In the genomic region with DNA sequence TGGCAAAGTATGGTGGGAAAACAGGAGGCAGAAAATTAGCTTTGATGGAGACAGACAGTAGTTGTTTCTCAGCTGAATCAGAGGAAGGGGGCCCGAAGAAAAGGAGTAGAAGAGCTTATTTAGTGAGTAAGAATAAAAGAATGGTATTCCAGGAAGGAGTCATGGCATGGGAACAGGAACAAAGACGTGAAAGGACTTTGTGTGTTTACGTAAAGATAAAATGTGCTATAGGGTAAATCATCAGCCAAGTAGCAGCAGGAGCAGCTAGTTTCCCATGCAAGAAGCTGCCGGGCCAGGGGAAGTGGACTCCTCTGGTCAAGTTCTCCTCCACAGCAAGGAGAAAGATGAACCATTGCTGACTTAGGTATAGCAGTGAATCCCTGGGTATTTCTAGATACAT, we compare ENCODE assay signal across 17 cellular contexts.
A peak's percentile ranks its signal among the peaks of the same experiment; 100 is the strongest.
DNase-seq lines count a peak whose midpoint lies in the region; ATAC-seq, FAIRE-seq and TF ChIP-seq lines count a peak whose summit lies in the region.
"Had no signal": no experiment of that assay in that cellular context is flagged by ENCODE, and none has a peak within 500 bp of the region (broad histone marks: within the 10 kb centered on the region; RNA-seq: fewer than 3 reads in every experiment).

No MANE protein-coding gene starts in this region.

- H3K36me3 Mint-ChIP-seq in astrocyte (ENCODE audit: low read depth, unreplicated experiment) (no peaks in the 10 kb centered on the region), progenitor cell of endocrine pancreas (ENCODE audit: insufficient read depth) (no peaks in the 10 kb centered on the region)
- H3K36me3 Mint-ChIP-seq: activated CD8-positive, alpha-beta memory T cell treated with anti-CD3 and anti-CD28 coated beads, Interleukin-2, amount 10 ng/mL, durations not matched to agents 7 days and 5 days; memory B cell had no signal

- TF ChIP-seq CTCF in astrocyte (IDR thresholded peaks at IDR 0.05; ENCODE audit: insufficient read depth, low read depth, low read length), result no peak
- no peak for TF ChIP-seq CTCF in fibroblast of villous mesenchyme (IDR thresholded peaks at IDR 0.05; ENCODE audit: insufficient read depth, low read depth, low read length)
- TF ChIP-seq CTCF in progenitor cell of endocrine pancreas (IDR thresholded peaks at IDR 0.05; ENCODE audit: unreplicated experiment), result no peak
- TF ChIP-seq CTCF in WERI-Rb-1 (IDR thresholded peaks at IDR 0.05; ENCODE audit: low read depth, low read length), result no peak

- H3K4me1 Mint-ChIP-seq in astrocyte (ENCODE audit: low read depth, unreplicated experiment), result peaks cover 33% of the 10 kb centered on the region
- peaks cover 33% of the 10 kb centered on the region for H3K4me1 Mint-ChIP-seq in progenitor cell of endocrine pancreas (ENCODE audit: low read depth)
- H3K4me1 Mint-ChIP-seq: activated B cell treated with CpG ODN at 0.5 μM for 24 hours; activated CD8-positive, alpha-beta memory T cell treated with anti-CD3 and anti-CD28 coated beads, Interleukin-2, amount 10 ng/mL, durations not matched to agents 7 days and 5 days; central memory CD8-positive, alpha-beta T cell; memory B cell had no signal

- ATAC-seq in GM18907 (IDR thresholded peaks at IDR 0.05; ENCODE audit: unreplicated experiment), result no peak
- ATAC-seq: activated CD8-positive, alpha-beta memory T cell treated with anti-CD3 and anti-CD28 coated beads, Interleukin-2, amount 10 ng/mL, durations not matched to agents 7 days and 5 days; esophagus mucosa had no signal

- H3K36me3 ChIP-seq in astrocyte (ENCODE audit: insufficient read depth, low read length) (no peaks in the 10 kb centered on the region), WERI-Rb-1 (no peaks in the 10 kb centered on the region)

- peaks cover 1% of the 10 kb centered on the region for H3K9me3 Mint-ChIP-seq in astrocyte (ENCODE audit: unreplicated experiment)
- no peaks in the 10 kb centered on the region for H3K9me3 Mint-ChIP-seq in progenitor cell of endocrine pancreas (ENCODE audit: low read depth)
- H3K9me3 Mint-ChIP-seq: activated B cell treated with CpG ODN at 0.5 μM for 24 hours; central memory CD8-positive, alpha-beta T cell; memory B cell had no signal

- H3K4me2 ChIP-seq in astrocyte (ENCODE audit: low read length), result peak overlapping the region; percentile 60

- H3K79me2 ChIP-seq in astrocyte (ENCODE audit: insufficient read depth, low read length), result no peaks in the 10 kb centered on the region

- DNase-seq in ELF-1 (ENCODE audit: low read depth, low spot score) (peak; percentile 4), astrocyte (ENCODE audit: low read depth) (peak; percentile 82), fibroblast of villous mesenchyme (ENCODE audit: low read depth) (peak; percentile 26), progenitor cell of endocrine pancreas (ENCODE audit: low spot score, unreplicated experiment) (no peak), WERI-Rb-1 (no peak), midbrain (lab: John Stamatoyannopoulos, UW) (no peak), GM19239 (ENCODE audit: insufficient read length, low spot score) (no peak)
- DNase-seq: activated B cell treated with CpG ODN at 0.5 μM for 24 hours; activated CD8-positive, alpha-beta memory T cell treated with anti-CD3 and anti-CD28 coated beads, Interleukin-2, amount 10 ng/mL, durations not matched to agents 7 days and 5 days; AML-193; NCI-H187 treated with DMSO at 0.1 percent for 48 hours; NCI-H524 treated with DMSO at 0.1 percent for 48 hours; occipital lobe had no signal

- H3K4me1 ChIP-seq in astrocyte (ENCODE audit: insufficient read depth, low read length), result peaks cover 13% of the 10 kb centered on the region

- H2AFZ ChIP-seq in astrocyte (ENCODE audit: low read depth, low read length), result peak overlapping the region; percentile 58

- no peak overlapping the region for H3K4me3 ChIP-seq in astrocyte (ENCODE audit: insufficient read depth, low read depth, low read length)
- H3K4me3 ChIP-seq in fibroblast of villous mesenchyme (ENCODE audit: low read depth, low read length), result no peak overlapping the region
- no peak overlapping the region for H3K4me3 ChIP-seq in WERI-Rb-1 (ENCODE audit: low read depth, low read length)

- H3K27me3 Mint-ChIP-seq in astrocyte (ENCODE audit: low read depth, unreplicated experiment) (no peaks in the 10 kb centered on the region), progenitor cell of endocrine pancreas (no peaks in the 10 kb centered on the region)
- H3K27me3 Mint-ChIP-seq: activated B cell treated with CpG ODN at 0.5 μM for 24 hours had no signal

- no peak overlapping the region for H3K4me3 Mint-ChIP-seq in astrocyte (ENCODE audit: unreplicated experiment)
- H3K4me3 Mint-ChIP-seq in progenitor cell of endocrine pancreas (ENCODE audit: low read depth), result peak overlapping the region; percentile 0
- H3K4me3 Mint-ChIP-seq: activated B cell treated with CpG ODN at 0.5 μM for 24 hours; activated CD8-positive, alpha-beta memory T cell treated with anti-CD3 and anti-CD28 coated beads, Interleukin-2, amount 10 ng/mL, durations not matched to agents 7 days and 5 days; central memory CD8-positive, alpha-beta T cell; memory B cell had no signal

- H3K27ac Mint-ChIP-seq in astrocyte (ENCODE audit: unreplicated experiment), result peak overlapping the region; percentile 5
- peak overlapping the region; percentile 93 for H3K27ac Mint-ChIP-seq in progenitor cell of endocrine pancreas
- H3K27ac Mint-ChIP-seq: activated B cell treated with CpG ODN at 0.5 μM for 24 hours; activated CD8-positive, alpha-beta memory T cell treated with anti-CD3 and anti-CD28 coated beads, Interleukin-2, amount 10 ng/mL, durations not matched to agents 7 days and 5 days; memory B cell had no signal

- peak overlapping the region; percentile 47 for H3K9ac ChIP-seq in astrocyte (ENCODE audit: low read length)

- H3K9me3 ChIP-seq in astrocyte (ENCODE audit: insufficient read depth, low read depth, low read length), result no peaks in the 10 kb centered on the region
- H3K9me3 ChIP-seq in WERI-Rb-1 (ENCODE audit: severe bottlenecking), result no peaks in the 10 kb centered on the region

- no peaks in the 10 kb centered on the region for H4K20me1 ChIP-seq in astrocyte (ENCODE audit: insufficient read depth, low read length)

- H3K27ac ChIP-seq in astrocyte (ENCODE audit: low read depth, low read length) (peak overlapping the region; percentile 88), WERI-Rb-1 (no peak overlapping the region)

- FAIRE-seq in astrocyte (lab: Jason Lieb, UNC), result no peak
- FAIRE-seq in GM19239 (lab: Jason Lieb, UNC), result no peak

- H3K27me3 ChIP-seq in astrocyte (ENCODE audit: insufficient read depth, low read length) (no peaks in the 10 kb centered on the region), WERI-Rb-1 (ENCODE audit: insufficient read depth, low read depth, severe bottlenecking) (no peaks in the 10 kb centered on the region)

Comparison
In these comparisons a context has a peak if more than half of its experiments do, and no peak if none do; other contexts are left out.
1. DNase-seq: peak in ELF-1 (single experiment), astrocyte (single experiment) and fibroblast of villous mesenchyme (single experiment); none in progenitor cell of endocrine pancreas (single experiment), WERI-Rb-1 (single experiment), midbrain (single experiment) and GM19239 (single experiment).